ENCODE assay signal across 1 cellular context in genomic region chr1:15328785-15329480, GRCh38.
TF ChIP-seq lines count a peak whose summit lies in the region.

No MANE protein-coding gene starts in this region.

TF ChIP-seq in SK-N-SH treated with all-trans-retinoic acid at 6 μM for 48 hours, 23 proteins besides CTCF, POLR2A, EP300 and RAD21 (continued from another document):
- TF ChIP-seq ZFP30 (CRISPR knock-in tag; IDR thresholded peaks at IDR 0.05) (no peak), PPARA (CRISPR knock-in tag; IDR thresholded peaks at IDR 0.05; ENCODE audit: borderline replicate concordance) (no peak), ZFP3 (CRISPR knock-in tag; IDR thresholded peaks at IDR 0.05) (no peak), OSR1 (CRISPR knock-in tag; IDR thresholded peaks at IDR 0.05) (no peak), CSRNP3 (CRISPR knock-in tag; IDR thresholded peaks at IDR 0.05) (no peak), SNAI2 (CRISPR knock-in tag; IDR thresholded peaks at IDR 0.05) (no peak), TCF4 (CRISPR knock-in tag; IDR thresholded peaks at IDR 0.05; ENCODE audit: borderline replicate concordance) (no peak), ISL1 (CRISPR knock-in tag; IDR thresholded peaks at IDR 0.05) (no peak)
